ENCODE assay signal across 1 cellular context in the genomic region with DNA sequence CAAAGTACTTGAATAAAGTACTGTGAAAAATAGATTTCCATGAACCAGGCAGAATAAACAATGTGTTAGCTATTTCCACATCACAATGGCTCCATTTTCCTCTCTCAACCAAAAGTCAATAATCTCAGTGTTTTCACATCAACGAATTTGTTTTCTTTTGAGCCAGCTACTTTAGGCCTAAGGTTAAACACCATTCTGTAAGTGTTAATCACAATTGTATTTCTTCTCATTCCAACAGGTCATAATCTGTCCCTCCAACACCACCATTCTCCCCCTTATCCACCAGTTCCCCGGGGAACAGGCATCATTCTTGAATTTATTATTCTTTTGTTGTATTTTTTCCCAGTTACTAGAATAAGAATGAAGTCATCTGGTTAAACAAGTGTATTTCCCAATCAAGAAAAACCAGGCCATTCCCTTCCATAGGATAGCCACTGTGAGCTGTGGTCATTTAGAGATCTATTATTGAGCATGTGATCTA.
TF ChIP-seq lines count a peak whose summit lies in the region.

No MANE protein-coding gene starts in this region.

TF ChIP-seq in HepG2, 621 proteins besides CTCF, POLR2A, EP300 and RAD21 (continued from another document):
- TF ChIP-seq, protein P1, sequence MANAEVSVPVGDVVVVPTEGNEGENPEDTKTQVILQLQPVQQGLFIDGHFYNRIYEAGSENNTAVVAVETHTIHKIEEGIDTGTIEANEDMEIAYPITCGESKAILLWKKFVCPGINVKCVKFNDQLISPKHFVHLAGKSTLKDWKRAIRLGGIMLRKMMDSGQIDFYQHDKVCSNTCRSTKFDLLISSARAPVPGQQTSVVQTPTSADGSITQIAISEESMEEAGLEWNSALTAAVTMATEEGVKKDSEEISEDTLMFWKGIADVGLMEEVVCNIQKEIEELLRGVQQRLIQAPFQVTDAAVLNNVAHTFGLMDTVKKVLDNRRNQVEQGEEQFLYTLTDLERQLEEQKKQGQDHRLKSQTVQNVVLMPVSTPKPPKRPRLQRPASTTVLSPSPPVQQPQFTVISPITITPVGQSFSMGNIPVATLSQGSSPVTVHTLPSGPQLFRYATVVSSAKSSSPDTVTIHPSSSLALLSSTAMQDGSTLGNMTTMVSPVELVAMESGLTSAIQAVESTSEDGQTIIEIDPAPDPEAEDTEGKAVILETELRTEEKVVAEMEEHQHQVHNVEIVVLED (CRISPR knock-in tag; IDR thresholded peaks at IDR 0.05; ENCODE audit: borderline replicate concordance) = no peak
- TF ChIP-seq ASH2L (IDR thresholded peaks at IDR 0.05; ENCODE audit: insufficient read length, low read depth, low read length) (peak; percentile 56), TGIF2 (CRISPR knock-in tag; IDR thresholded peaks at IDR 0.05) (no peak), FOXA3 (CRISPR knock-in tag; IDR thresholded peaks at IDR 0.05) (peak; percentile 67), BCL6 (CRISPR knock-in tag; IDR thresholded peaks at IDR 0.05) (peak; percentile 84), POGZ (CRISPR knock-in tag; IDR thresholded peaks at IDR 0.05) (peak; percentile 71), NR2F6 (IDR thresholded peaks at IDR 0.05) (no peak), NR2F6 (CRISPR knock-in tag; IDR thresholded peaks at IDR 0.05) (peak; percentile 9; the same call in 1 of the 2 replicates), NFE2 (CRISPR knock-in tag; IDR thresholded peaks at IDR 0.05) (no peak), CREM (IDR thresholded peaks at IDR 0.05) (peak; percentile 41; the same call in 1 of the 2 replicates), CREM (CRISPR knock-in tag; IDR thresholded peaks at IDR 0.05) (no peak), HDAC2 (CRISPR knock-in tag; IDR thresholded peaks at IDR 0.05) (peak; percentile 29; the same call in 1 of the 2 replicates), ZKSCAN8 (CRISPR knock-in tag; IDR thresholded peaks at IDR 0.05; ENCODE audit: borderline replicate concordance) (no peak), CHD4 (IDR thresholded peaks at IDR 0.05; ENCODE audit: borderline replicate concordance, low read length) (peak; percentile 61; the same call in 1 of the 2 replicates), GFI1 (CRISPR knock-in tag; IDR thresholded peaks at IDR 0.05; ENCODE audit: borderline replicate concordance) (0 out of 2 replicates have a peak, but pooled peaks have one; percentile 68), NCOA2 (CRISPR knock-in tag; IDR thresholded peaks at IDR 0.05) (peak; percentile 41; the same call in 1 of the 2 replicates), TBX2 (CRISPR knock-in tag; IDR thresholded peaks at IDR 0.05; ENCODE audit: borderline replicate concordance) (peak; percentile 47; the same call in 1 of the 2 replicates), SOX5 (CRISPR knock-in tag; IDR thresholded peaks at IDR 0.05; ENCODE audit: borderline replicate concordance) (peak; percentile 89; the same call in 1 of the 2 replicates), SOX13 (IDR thresholded peaks at IDR 0.05) (no peak), SOX13 (CRISPR knock-in tag; conservative IDR thresholded peaks at IDR 0.05 in 1 of 2, IDR thresholded peaks at IDR 0.05 in 1 of 2) (peak in 1 of 2 experiments; percentile 91; a peak in 2 of 4 replicates), ZIK1 (CRISPR knock-in tag; IDR thresholded peaks at IDR 0.05; ENCODE audit: borderline replicate concordance, low read depth) (no peak), GATAD2A (CRISPR knock-in tag; IDR thresholded peaks at IDR 0.05) (peak; percentile 73), TBX3 (IDR thresholded peaks at IDR 0.05; ENCODE audit: borderline replicate concordance) (peak; percentile 21; the same call in 1 of the 2 replicates), RCOR2 (CRISPR knock-in tag; IDR thresholded peaks at IDR 0.05) (0 out of 2 replicates have a peak, but pooled peaks have one; percentile 37), HMG20A (CRISPR knock-in tag; IDR thresholded peaks at IDR 0.05; ENCODE audit: borderline replicate concordance) (peak; percentile 66; the same call in 1 of the 2 replicates), SOX6 (IDR thresholded peaks at IDR 0.05) (no peak), SOX6 (CRISPR knock-in tag; IDR thresholded peaks at IDR 0.05) (peak; percentile 83), ZNF501 (CRISPR knock-in tag; IDR thresholded peaks at IDR 0.05) (no peak), PPARG (CRISPR knock-in tag; conservative IDR thresholded peaks at IDR 0.05) (peak; percentile 82), RXRB (CRISPR knock-in tag; IDR thresholded peaks at IDR 0.05; ENCODE audit: borderline replicate concordance) (peak; percentile 60; the same call in 1 of the 2 replicates), MED1 (CRISPR knock-in tag; IDR thresholded peaks at IDR 0.05) (peak; percentile 34; the same call in 1 of the 2 replicates), EHMT2 (IDR thresholded peaks at IDR 0.05; ENCODE audit: borderline replicate concordance, low read depth, low read length) (peak; percentile 75; the same call in 1 of the 2 replicates), FOXA1 (IDR thresholded peaks at IDR 0.05) (no peak), FOXA1 (CRISPR knock-in tag; IDR thresholded peaks at IDR 0.05) (0 out of 2 replicates have a peak, but pooled peaks have one; percentile 15), ZNF777 (CRISPR knock-in tag; IDR thresholded peaks at IDR 0.05) (no peak), NCOR1 (IDR thresholded peaks at IDR 0.05; ENCODE audit: borderline replicate concordance, low read length) (peak; percentile 42; the same call in 1 of the 2 replicates), ATF1 (CRISPR knock-in tag; IDR thresholded peaks at IDR 0.05) (0 out of 2 replicates have a peak, but pooled peaks have one; percentile 28), ZSCAN22 (CRISPR knock-in tag; IDR thresholded peaks at IDR 0.05) (no peak), MIER3 (CRISPR knock-in tag; IDR thresholded peaks at IDR 0.05; ENCODE audit: borderline replicate concordance) (peak; percentile 53; the same call in 1 of the 2 replicates), CREB1 (IDR thresholded peaks at IDR 0.05) (no peak), CREB1 (CRISPR knock-in tag; IDR thresholded peaks at IDR 0.05) (0 out of 2 replicates have a peak, but pooled peaks have one; percentile 23), NFIC (IDR thresholded peaks at IDR 0.05; ENCODE audit: low read length) (peak; percentile 57; the same call in 1 of the 2 replicates), FOXP1 (IDR thresholded peaks at IDR 0.05) (no peak), FOXP1 (CRISPR knock-in tag; IDR thresholded peaks at IDR 0.05) (peak; percentile 68; the same call in 1 of the 2 replicates)
- TF ChIP-seq, protein P2, sequence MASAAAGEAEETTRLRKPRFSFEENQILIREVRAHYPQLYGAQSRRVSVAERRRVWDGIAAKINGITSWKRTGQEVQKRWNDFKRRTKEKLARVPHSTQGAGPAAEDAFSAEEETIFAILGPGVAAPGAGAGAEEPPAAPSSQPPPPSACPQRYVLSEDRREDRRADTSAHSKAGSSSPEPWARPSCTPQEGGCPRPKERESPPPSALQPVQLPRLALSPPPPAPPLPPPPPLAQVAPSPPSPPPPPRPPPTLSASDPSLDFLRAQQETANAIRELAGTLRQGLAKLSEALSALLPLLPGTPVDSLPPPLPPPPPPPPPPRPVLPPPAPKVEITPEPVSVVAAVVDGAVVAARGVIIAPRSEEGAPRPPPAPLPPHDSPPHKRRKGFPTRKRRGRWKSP (CRISPR knock-in tag; IDR thresholded peaks at IDR 0.05) = no peak
- TF ChIP-seq, protein P3, sequence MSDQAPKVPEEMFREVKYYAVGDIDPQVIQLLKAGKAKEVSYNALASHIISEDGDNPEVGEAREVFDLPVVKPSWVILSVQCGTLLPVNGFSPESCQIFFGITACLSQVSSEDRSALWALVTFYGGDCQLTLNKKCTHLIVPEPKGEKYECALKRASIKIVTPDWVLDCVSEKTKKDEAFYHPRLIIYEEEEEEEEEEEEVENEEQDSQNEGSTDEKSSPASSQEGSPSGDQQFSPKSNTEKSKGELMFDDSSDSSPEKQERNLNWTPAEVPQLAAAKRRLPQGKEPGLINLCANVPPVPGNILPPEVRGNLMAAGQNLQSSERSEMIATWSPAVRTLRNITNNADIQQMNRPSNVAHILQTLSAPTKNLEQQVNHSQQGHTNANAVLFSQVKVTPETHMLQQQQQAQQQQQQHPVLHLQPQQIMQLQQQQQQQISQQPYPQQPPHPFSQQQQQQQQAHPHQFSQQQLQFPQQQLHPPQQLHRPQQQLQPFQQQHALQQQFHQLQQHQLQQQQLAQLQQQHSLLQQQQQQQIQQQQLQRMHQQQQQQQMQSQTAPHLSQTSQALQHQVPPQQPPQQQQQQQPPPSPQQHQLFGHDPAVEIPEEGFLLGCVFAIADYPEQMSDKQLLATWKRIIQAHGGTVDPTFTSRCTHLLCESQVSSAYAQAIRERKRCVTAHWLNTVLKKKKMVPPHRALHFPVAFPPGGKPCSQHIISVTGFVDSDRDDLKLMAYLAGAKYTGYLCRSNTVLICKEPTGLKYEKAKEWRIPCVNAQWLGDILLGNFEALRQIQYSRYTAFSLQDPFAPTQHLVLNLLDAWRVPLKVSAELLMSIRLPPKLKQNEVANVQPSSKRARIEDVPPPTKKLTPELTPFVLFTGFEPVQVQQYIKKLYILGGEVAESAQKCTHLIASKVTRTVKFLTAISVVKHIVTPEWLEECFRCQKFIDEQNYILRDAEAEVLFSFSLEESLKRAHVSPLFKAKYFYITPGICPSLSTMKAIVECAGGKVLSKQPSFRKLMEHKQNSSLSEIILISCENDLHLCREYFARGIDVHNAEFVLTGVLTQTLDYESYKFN (CRISPR knock-in tag; conservative IDR thresholded peaks at IDR 0.05) = peak; percentile 66
- TF ChIP-seq, protein P4, sequence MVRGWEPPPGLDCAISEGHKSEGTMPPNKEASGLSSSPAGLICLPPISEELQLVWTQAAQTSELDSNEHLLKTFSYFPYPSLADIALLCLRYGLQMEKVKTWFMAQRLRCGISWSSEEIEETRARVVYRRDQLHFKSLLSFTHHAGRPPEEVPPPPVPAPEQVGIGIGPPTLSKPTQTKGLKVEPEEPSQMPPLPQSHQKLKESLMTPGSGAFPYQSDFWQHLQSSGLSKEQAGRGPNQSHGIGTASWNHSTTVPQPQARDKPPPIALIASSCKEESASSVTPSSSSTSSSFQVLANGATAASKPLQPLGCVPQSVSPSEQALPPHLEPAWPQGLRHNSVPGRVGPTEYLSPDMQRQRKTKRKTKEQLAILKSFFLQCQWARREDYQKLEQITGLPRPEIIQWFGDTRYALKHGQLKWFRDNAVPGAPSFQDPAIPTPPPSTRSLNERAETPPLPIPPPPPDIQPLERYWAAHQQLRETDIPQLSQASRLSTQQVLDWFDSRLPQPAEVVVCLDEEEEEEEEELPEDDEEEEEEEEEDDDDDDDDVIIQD (CRISPR knock-in tag; IDR thresholded peaks at IDR 0.05; ENCODE audit: low read depth) = peak; percentile 95
- TF ChIP-seq, protein P5, sequence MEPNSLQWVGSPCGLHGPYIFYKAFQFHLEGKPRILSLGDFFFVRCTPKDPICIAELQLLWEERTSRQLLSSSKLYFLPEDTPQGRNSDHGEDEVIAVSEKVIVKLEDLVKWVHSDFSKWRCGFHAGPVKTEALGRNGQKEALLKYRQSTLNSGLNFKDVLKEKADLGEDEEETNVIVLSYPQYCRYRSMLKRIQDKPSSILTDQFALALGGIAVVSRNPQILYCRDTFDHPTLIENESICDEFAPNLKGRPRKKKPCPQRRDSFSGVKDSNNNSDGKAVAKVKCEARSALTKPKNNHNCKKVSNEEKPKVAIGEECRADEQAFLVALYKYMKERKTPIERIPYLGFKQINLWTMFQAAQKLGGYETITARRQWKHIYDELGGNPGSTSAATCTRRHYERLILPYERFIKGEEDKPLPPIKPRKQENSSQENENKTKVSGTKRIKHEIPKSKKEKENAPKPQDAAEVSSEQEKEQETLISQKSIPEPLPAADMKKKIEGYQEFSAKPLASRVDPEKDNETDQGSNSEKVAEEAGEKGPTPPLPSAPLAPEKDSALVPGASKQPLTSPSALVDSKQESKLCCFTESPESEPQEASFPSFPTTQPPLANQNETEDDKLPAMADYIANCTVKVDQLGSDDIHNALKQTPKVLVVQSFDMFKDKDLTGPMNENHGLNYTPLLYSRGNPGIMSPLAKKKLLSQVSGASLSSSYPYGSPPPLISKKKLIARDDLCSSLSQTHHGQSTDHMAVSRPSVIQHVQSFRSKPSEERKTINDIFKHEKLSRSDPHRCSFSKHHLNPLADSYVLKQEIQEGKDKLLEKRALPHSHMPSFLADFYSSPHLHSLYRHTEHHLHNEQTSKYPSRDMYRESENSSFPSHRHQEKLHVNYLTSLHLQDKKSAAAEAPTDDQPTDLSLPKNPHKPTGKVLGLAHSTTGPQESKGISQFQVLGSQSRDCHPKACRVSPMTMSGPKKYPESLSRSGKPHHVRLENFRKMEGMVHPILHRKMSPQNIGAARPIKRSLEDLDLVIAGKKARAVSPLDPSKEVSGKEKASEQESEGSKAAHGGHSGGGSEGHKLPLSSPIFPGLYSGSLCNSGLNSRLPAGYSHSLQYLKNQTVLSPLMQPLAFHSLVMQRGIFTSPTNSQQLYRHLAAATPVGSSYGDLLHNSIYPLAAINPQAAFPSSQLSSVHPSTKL (CRISPR knock-in tag; IDR thresholded peaks at IDR 0.05) = peak; percentile 84
